Comparison of ENCODE assay signal across 8 cellular contexts in genomic region chr19:9621156-9622037, GRCh38. TPM values are rescaled to one million over a fixed set of nuclear protein-coding genes. Genes with fewer than 3 reads are reported as not detected.
DNase-seq lines count a peak whose midpoint lies in the region; ATAC-seq lines count a peak whose summit lies in the region.

TSS of gene ZNF561 (minus strand) at chr19:9621232. CDS start at chr19:9619456, 1,776 bp downstream.

- H2BK120ac ChIP-seq in mesendoderm (ENCODE audit: low read depth, low read length): no peak within 1 kb of the TSS

- H4K8ac ChIP-seq in mesendoderm (ENCODE audit: low read depth, low read length): peak within 1 kb of the TSS; percentile 41

- H3K27me3 ChIP-seq in endocrine pancreas (ENCODE audit: control insufficient read depth, insufficient read depth, low read length) (no peaks in the 10 kb centered on the region), mesendoderm (ENCODE audit: insufficient read depth, low read length, poor library complexity) (no peaks in the 10 kb centered on the region)

- H3K79me1 ChIP-seq in mesendoderm (ENCODE audit: low read length): peaks cover 6% of the 10 kb centered on the region

- peak within 1 kb of the TSS; percentile 88 for H4K5ac ChIP-seq in mesendoderm (ENCODE audit: low read length)

- H3K4ac ChIP-seq in mesendoderm (ENCODE audit: low read depth, low read length): peak within 1 kb of the TSS; percentile 75

- H2BK5ac ChIP-seq in mesendoderm (ENCODE audit: low read length): peak within 1 kb of the TSS; percentile 51

- H3K79me2 ChIP-seq in mesendoderm (ENCODE audit: control insufficient read depth, insufficient read depth, low read length): peaks cover 13% of the 10 kb centered on the region

- H3K4me3 ChIP-seq in endocrine pancreas (ENCODE audit: control insufficient read depth, insufficient read depth, low read length) (peak within 1 kb of the TSS; percentile 90), mesendoderm (ENCODE audit: low read length) (peak within 1 kb of the TSS; percentile 62)

- DNase-seq in C1 segment of cervical spinal cord (lab: John Stamatoyannopoulos, UW) (peak; percentile 41 to 98 (median 88)), HT1080 (ENCODE audit: low read depth) (peak; percentile 76), NOMO-1 treated with dmso at 0.1 percent for 144 hours (lab: John Stamatoyannopoulos, UW; ENCODE audit: unreplicated experiment) (peak; percentile 72), mesendoderm (peak; percentile 91)
- DNase-seq in activated CD8-positive, alpha-beta memory T cell treated with anti-CD3 and anti-CD28 coated beads for 48 hours (ENCODE audit: low read depth in 2 of 3, low spot score in 2 of 3): peak; percentile 75 to 85 (median 78)
- peak; percentile 78 for DNase-seq in stimulated activated CD8-positive, alpha-beta memory T cell treated with anti-CD3 and anti-CD28 coated beads, Interleukin-12 subunit alpha, Interleukin-12 subunit beta, amount 100 ng/mL, for 4 hours (ENCODE audit: low read depth)

- ATAC-seq in GM19455 (IDR thresholded peaks at IDR 0.05; ENCODE audit: unreplicated experiment): peak; percentile 69

- H3K36me3 ChIP-seq in endocrine pancreas (ENCODE audit: control insufficient read depth, insufficient read depth, low read length) (no peaks in the 10 kb centered on the region), mesendoderm (ENCODE audit: control insufficient read depth, insufficient read depth, low read length) (peaks cover 9% of the 10 kb centered on the region)

- H3K4me2 ChIP-seq in mesendoderm (ENCODE audit: low read length): peak within 1 kb of the TSS; percentile 73

- H3K27ac ChIP-seq in mesendoderm (ENCODE audit: low read depth, low read length): peak within 1 kb of the TSS; percentile 67

- no peak within 1 kb of the TSS for H3K23ac ChIP-seq in mesendoderm (ENCODE audit: low read length)

- WGBS in mesendoderm (ENCODE audit: extremely low coverage, insufficient coverage, low lambda C conversion rate): no CpG with 5 or more reads among the region's 33 CpGs

- H3K56ac ChIP-seq in mesendoderm (ENCODE audit: low read length): peak within 1 kb of the TSS; percentile 89

- H3K18ac ChIP-seq in mesendoderm (ENCODE audit: low read length): peak within 1 kb of the TSS; percentile 85

- H3K4me1 ChIP-seq in endocrine pancreas (ENCODE audit: control insufficient read depth, insufficient read depth, low read length) (peaks cover 4% of the 10 kb centered on the region), mesendoderm (ENCODE audit: control insufficient read depth, low read depth, low read length) (no peaks in the 10 kb centered on the region)

- H2AK5ac ChIP-seq in mesendoderm (ENCODE audit: low read length): peak within 1 kb of the TSS; percentile 23

- H3K9me3 ChIP-seq in endocrine pancreas (ENCODE audit: control insufficient read depth, low read length): no peaks in the 10 kb centered on the region

- peak within 1 kb of the TSS; percentile 99 for H3K9ac ChIP-seq in endocrine pancreas (ENCODE audit: control insufficient read depth, insufficient read depth, low read length)
- peak within 1 kb of the TSS; percentile 81 for H3K9ac ChIP-seq in mesendoderm (ENCODE audit: low read length)

- H2BK15ac ChIP-seq in mesendoderm (replicated peaks; ENCODE audit: low read depth): no peak within 1 kb of the TSS

RNA-seq across cellular contexts. Expression of gene ZNF561, which starts in this region (rescaled TPM):
- 17.7 and 19.8 TPM in 2 replicates for total RNA-seq in HT1080 (2014; rRNA removed; shearing (Covaris generic))
- polyA plus RNA-seq in HT1080 (2015; cell fraction: cytosol; rRNA removed): 24.1 and 25.5 TPM in 2 replicates
- polyA plus RNA-seq in HT1080 (2015; cell fraction: nucleus; rRNA removed): 45.6 and 52.2 TPM in 2 replicates
- 33.8 TPM for polyA plus RNA-seq in mesendoderm (2013, experiment 1 of 2)
- 30.5 TPM for polyA plus RNA-seq in mesendoderm (2013, experiment 2 of 2)

Comparison
In these comparisons a context has a peak if more than half of its experiments do, and no peak if none do; other contexts are left out.
1. Peak in every context shown above with its lines: DNase-seq, ATAC-seq, H3K4me3 ChIP-seq and H3K27ac ChIP-seq.